In the genomic region with DNA sequence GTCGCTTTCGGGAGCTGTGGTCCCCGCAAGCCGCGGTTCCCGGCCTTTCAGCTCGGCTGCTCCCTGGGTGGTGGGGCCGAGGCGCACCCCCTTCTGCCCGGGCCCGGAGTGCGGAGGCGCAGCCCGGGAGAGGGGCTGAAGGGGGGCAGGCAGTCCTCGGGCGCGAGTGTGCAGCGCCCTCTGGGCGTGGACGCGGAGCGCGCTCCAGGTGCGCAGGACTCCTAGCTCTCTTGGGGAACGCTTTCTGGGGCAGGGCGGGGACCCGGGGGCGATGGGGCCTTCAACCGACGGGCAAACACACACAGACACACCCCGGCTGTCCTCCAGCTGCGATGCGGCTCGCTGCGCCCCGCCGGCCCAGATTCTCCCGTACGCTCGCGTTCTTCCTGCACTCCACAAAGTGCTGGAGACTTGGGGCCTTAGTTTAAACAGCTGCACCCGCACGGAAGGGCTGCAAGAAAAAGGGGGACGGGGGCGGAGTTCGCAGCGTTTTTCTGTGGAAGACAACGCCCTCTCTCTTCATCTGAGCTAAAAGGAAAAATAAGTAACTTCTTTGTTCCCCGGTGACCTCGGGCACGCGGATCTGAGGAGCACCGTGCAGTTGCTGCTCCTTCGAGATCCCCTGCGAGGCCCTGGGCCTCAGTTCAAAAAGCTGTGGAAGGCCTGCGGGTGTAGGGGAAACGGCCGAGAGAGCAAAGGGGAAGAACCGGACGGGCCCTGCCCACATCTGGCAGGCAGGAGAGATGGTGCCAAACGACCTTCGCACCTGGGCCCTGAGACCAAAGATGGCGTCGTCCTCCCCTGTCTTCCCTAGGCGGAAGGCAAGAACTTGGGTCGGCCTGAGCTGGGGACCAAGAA, we compare ENCODE assay signal across 8 cellular contexts. TPM values are rescaled to one million over a fixed set of nuclear protein-coding genes. Genes with fewer than 3 reads are reported as not detected.
DNase-seq lines count a peak whose midpoint lies in the region; ATAC-seq and TF ChIP-seq lines count a peak whose summit lies in the region.

No MANE protein-coding gene starts in this region.

- DNase-seq in CD4-positive, alpha-beta T cell: peak in 2 of 10 experiments; percentile 4 to 34
- DNase-seq in NCI-H510A treated with DMSO at 0.1 percent for 48 hours (lab: John Stamatoyannopoulos, UW) (peak; percentile 80), heart right ventricle (peak in 1 of 2 donors; percentile 39), posterior vena cava (ENCODE audit: low spot score) (peak; percentile 86), MV-4-11 (lab: John Stamatoyannopoulos, UW) (no peak)
- peak; percentile 58 for DNase-seq in activated naive CD4-positive, alpha-beta T cell treated with anti-CD3 and anti-CD28 coated beads, Interleukin-2, amount 10 ng/mL, durations not matched to agents 7 days and 5 days

- peaks cover 55% of the 10 kb centered on the region for H3K27me3 ChIP-seq in CD4-positive, alpha-beta T cell (ENCODE audit: control insufficient read depth, insufficient read depth, low read length)
- peaks cover 0 to 70% (median 46%) of the 10 kb centered on the region in 7 donors for H3K27me3 ChIP-seq in heart right ventricle

- no peaks in the 10 kb centered on the region for H3K4me1 Mint-ChIP-seq in CD4-positive, alpha-beta T cell (ENCODE audit: low read depth)
- peaks cover 10% of the 10 kb centered on the region for H3K4me1 Mint-ChIP-seq in activated naive CD4-positive, alpha-beta T cell treated with anti-CD3 and anti-CD28 coated beads, Interleukin-2, amount 10 ng/mL, durations not matched to agents 7 days and 5 days

- H3K36me3 ChIP-seq in heart right ventricle: no peaks in the 10 kb centered on the region

- peaks cover 53% of the 10 kb centered on the region for H3K27me3 Mint-ChIP-seq in CD4-positive, alpha-beta T cell
- H3K27me3 Mint-ChIP-seq in activated naive CD4-positive, alpha-beta T cell treated with anti-CD3 and anti-CD28 coated beads, Interleukin-2, amount 10 ng/mL, durations not matched to agents 7 days and 5 days: peaks cover 80% of the 10 kb centered on the region

- H3K27ac ChIP-seq in CD4-positive, alpha-beta T cell (ENCODE audit: low read depth, low read length): no peak overlapping the region
- no peak overlapping the region for H3K27ac ChIP-seq in heart right ventricle

- no peaks in the 10 kb centered on the region for H3K36me3 Mint-ChIP-seq in CD4-positive, alpha-beta T cell (ENCODE audit: low read depth)
- no peaks in the 10 kb centered on the region for H3K36me3 Mint-ChIP-seq in activated naive CD4-positive, alpha-beta T cell treated with anti-CD3 and anti-CD28 coated beads, Interleukin-2, amount 10 ng/mL, durations not matched to agents 7 days and 5 days

- WGBS in heart right ventricle, 2 donors: 11 to 14% methylated on average over 65 to 66 of the region's 66 CpGs

- H3K9me3 ChIP-seq in CD4-positive, alpha-beta T cell (ENCODE audit: control insufficient read depth, low read length): no peaks in the 10 kb centered on the region
- no peaks in the 10 kb centered on the region for H3K9me3 ChIP-seq in heart right ventricle

- peak overlapping the region; percentile 25 to 61 (median 56) for H3K4me3 ChIP-seq in heart right ventricle

- H3K27ac Mint-ChIP-seq in CD4-positive, alpha-beta T cell: no peak overlapping the region
- H3K27ac Mint-ChIP-seq in activated naive CD4-positive, alpha-beta T cell treated with anti-CD3 and anti-CD28 coated beads, Interleukin-2, amount 10 ng/mL, durations not matched to agents 7 days and 5 days: no peak overlapping the region

- intact Hi-C loops in CD4-positive, alpha-beta T cell (cut with DNase I, micrococcal nuclease): no loop called here
- intact Hi-C loops in heart right ventricle (cut with DNase I): loop anchor here in 7 of 10 donors (2.0 to 10.0 kb wide), 4 partner anchors 91 to 121 kb away; no protein-coding TSS in a partner anchor
- intact Hi-C loops in posterior vena cava (cut with DNase I): loop anchor here in 1 of 2 donors (10.0 kb wide), 1 partner anchor 91 kb away; no protein-coding TSS in a partner anchor

- peak; percentile 41 for ATAC-seq in CD4-positive, alpha-beta T cell (ENCODE audit: poor library complexity)
- peak; percentile 67 for ATAC-seq in GM19023 (IDR thresholded peaks at IDR 0.05; ENCODE audit: unreplicated experiment)
- ATAC-seq in HG03108 (IDR thresholded peaks at IDR 0.05; ENCODE audit: unreplicated experiment): peak; percentile 63
- ATAC-seq in heart right ventricle: peak; percentile 68 to 89 (median 84)

- peak overlapping the region; percentile 56 for H3K4me3 Mint-ChIP-seq in CD4-positive, alpha-beta T cell
- peak overlapping the region; percentile 55 for H3K4me3 Mint-ChIP-seq in activated naive CD4-positive, alpha-beta T cell treated with anti-CD3 and anti-CD28 coated beads, Interleukin-2, amount 10 ng/mL, durations not matched to agents 7 days and 5 days

- no peaks in the 10 kb centered on the region for H3K9me3 Mint-ChIP-seq in CD4-positive, alpha-beta T cell
- no peaks in the 10 kb centered on the region for H3K9me3 Mint-ChIP-seq in activated naive CD4-positive, alpha-beta T cell treated with anti-CD3 and anti-CD28 coated beads, Interleukin-2, amount 10 ng/mL, durations not matched to agents 7 days and 5 days

- POLR2A ChIA-PET in CD4-positive, alpha-beta T cell (lab: Charles Lee): no interaction called here

- peaks cover 0 to 22% (median 19%) of the 10 kb centered on the region in 9 donors for H3K4me1 ChIP-seq in heart right ventricle

- no peak for TF ChIP-seq CTCF in CD4-positive, alpha-beta T cell (IDR thresholded peaks at IDR 0.05)
- peak in 8 of 9 donors; percentile 30 to 67 (median 43) for TF ChIP-seq CTCF in heart right ventricle (IDR thresholded peaks at IDR 0.05)

- CTCF ChIA-PET in CD4-positive, alpha-beta T cell (lab: Charles Lee): no interaction called here
- CTCF ChIA-PET in activated naive CD4-positive, alpha-beta T cell treated with anti-CD3 and anti-CD28 coated beads, Interleukin-2, amount 10 ng/mL, durations not matched to agents 7 days and 5 days (lab: Charles Lee): interaction anchor here (0.8 to 1.7 kb wide), 17 partner anchors 9 to 418 kb away, joined by 3 to 9 read pairs (median 4); no protein-coding TSS in a partner anchor

RNA-seq across cellular contexts. Expression of a gene that starts 0.6 kb away (rescaled TPM):
- total RNA-seq in CD4-positive, alpha-beta T cell: not detected
- total RNA-seq in heart right ventricle: 1 to 10 TPM in 2 of 10 donors, under 1 TPM in 6, not detected in 2; 0.27 to 2.1 (median 0.33) TPM
- polyA plus RNA-seq in heart right ventricle: under 1 TPM; 0.30 to 0.44 TPM
- 1 to 10 TPM; 1.2 to 3.0 TPM for total RNA-seq in posterior vena cava

Comparison
In these comparisons a context has a peak if more than half of its experiments do, and no peak if none do; other contexts are left out.
1. intact Hi-C loops: an anchor here in heart right ventricle (2.0 to 10.0 kb wide); none called in CD4-positive, alpha-beta T cell.